ENCODE assay signal across 23 cellular contexts in genomic region chr14:90643982-90644510, GRCh38.
DNase-seq lines count a peak whose midpoint lies in the region; ATAC-seq, FAIRE-seq and TF ChIP-seq lines count a peak whose summit lies in the region.
"Had no signal": no experiment of that assay in that cellular context is flagged by ENCODE, and none has a peak within 500 bp of the region (broad histone marks: within the 10 kb centered on the region; RNA-seq: fewer than 3 reads in every experiment).

No MANE protein-coding gene starts in this region.

- H2AK5ac ChIP-seq in IMR-90 (ENCODE audit: low read depth, low read length): no peak overlapping the region; the same call in 1 of the 2 replicates
- H2AK5ac ChIP-seq in H1 (ENCODE audit: low read depth, low read length): peak overlapping the region; percentile 69; the same call in 1 of the 2 replicates

- in situ Hi-C loops in IMR-90 (cut with MboI; ENCODE audit: low sequenced_read_pairs): no loop called here

- TF ChIP-seq RAD21 in IMR-90 (IDR thresholded peaks at IDR 0.05; ENCODE audit: low read length): no peak
- TF ChIP-seq RAD21 in H1 (IDR thresholded peaks at IDR 0.05 in 1 of 2, conservative IDR thresholded peaks at IDR 0.05 in 1 of 2; ENCODE audit: low read depth in 2 of 2, low read length in 2 of 2): no peak

- dilution Hi-C loops in IMR-90 (cut with HindIII; ENCODE audit: low sequenced_read_pairs, unreplicated experiment): no loop called here

- intact Hi-C loops in IMR-90 (cut with micrococcal nuclease): no loop called here

- no peak overlapping the region for H4K8ac ChIP-seq in IMR-90 (ENCODE audit: low read depth in 2 of 2, low read length in 2 of 2)
- no peak overlapping the region for H4K8ac ChIP-seq in H1 (ENCODE audit: extremely low read depth, insufficient read depth, low read length)

- H3K4me3 Mint-ChIP-seq in neural crest cell: no peak overlapping the region
- H3K4me3 Mint-ChIP-seq: activated CD4-positive, alpha-beta T cell treated with anti-CD3 and anti-CD28 coated beads for 36 hours; activated naive CD4-positive, alpha-beta T cell treated with anti-CD3 and anti-CD28 coated beads, Interleukin-2, amount 50 U/mL, for 24 hours; naive thymus-derived CD4-positive, alpha-beta T cell had no signal

- H2AFZ ChIP-seq in IMR-90 (replicated peaks; ENCODE audit: low read length, poor library complexity) (no peak overlapping the region), H1 (ENCODE audit: low read length) (no peak overlapping the region)

- H2BK5ac ChIP-seq in IMR-90 (ENCODE audit: low read depth, low read length, poor library complexity, severe bottlenecking) (no peak overlapping the region), H1 (ENCODE audit: low read depth, low read length) (peak overlapping the region; percentile 55; the same call in 1 of the 2 replicates)

- H2BK120ac ChIP-seq in IMR-90 (ENCODE audit: low read depth, low read length): no peak overlapping the region
- no peak overlapping the region for H2BK120ac ChIP-seq in H1 (replicated peaks; ENCODE audit: low read depth, low read length)

- H3K27me3 Mint-ChIP-seq in neural crest cell (ENCODE audit: low read depth): no peaks in the 10 kb centered on the region
- H3K27me3 Mint-ChIP-seq: activated CD4-positive, alpha-beta T cell treated with anti-CD3 and anti-CD28 coated beads for 36 hours; activated naive CD4-positive, alpha-beta T cell treated with anti-CD3 and anti-CD28 coated beads, Interleukin-2, amount 50 U/mL, for 24 hours; naive thymus-derived CD4-positive, alpha-beta T cell had no signal

- H2BK12ac ChIP-seq in H1 (ENCODE audit: low read depth, low read length): peak overlapping the region; percentile 98

- no peak for TF ChIP-seq POLR2A in IMR-90 (IDR thresholded peaks at IDR 0.05; ENCODE audit: low read depth, low read length)
- no peak for TF ChIP-seq POLR2A in H1 (IDR thresholded peaks at IDR 0.05; ENCODE audit: control extremely low read depth in 1 of 2, low read depth in 2 of 2, low read length in 2 of 2)
- TF ChIP-seq POLR2A in Peyer's patch (IDR thresholded peaks at IDR 0.05): no peak

- no peaks in the 10 kb centered on the region for H3K79me2 ChIP-seq in H1 (ENCODE audit: control insufficient read depth in 1 of 2, insufficient read depth in 2 of 2, low read length in 2 of 2)

- H3K4me2 ChIP-seq in IMR-90 (ENCODE audit: low read depth, low read length) (no peak overlapping the region), H1 (ENCODE audit: insufficient read depth in 1 of 2, low read depth in 2 of 2, low read length in 2 of 2) (no peak overlapping the region)

- DNase-seq in IMR-90 (no peak), H1 (ENCODE audit: low read depth in 1 of 2, low spot score in 2 of 2) (no peak), neural crest cell (ENCODE audit: low read depth, low spot score) (no peak), Peyer's patch (no peak), C1 segment of cervical spinal cord (lab: John Stamatoyannopoulos, UW) (no peak), superior temporal gyrus (ENCODE audit: extremely low spot score) (no peak)
- DNase-seq: activated CD4-positive, alpha-beta T cell treated with anti-CD3 and anti-CD28 coated beads for 36 hours; activated CD8-positive, alpha-beta memory T cell treated with anti-CD3 and anti-CD28 coated beads for 24 hours; activated T-cell treated with anti-CD3 and anti-CD28 coated beads for 4 hours; amniotic stem cell; brain microvascular endothelial cell; cerebellar nuclear complex; naive thymus-derived CD4-positive, alpha-beta T cell; NCI-H1048; NCI-H748 treated with DMSO at 0.1 percent for 48 hours; SHP77; spleen; stimulated activated CD4-positive, alpha-beta T cell treated with anti-CD3 and anti-CD28 coated beads, Interleukin-2, amount 100 ng/mL, for 24 hours; stimulated activated naive CD8-positive, alpha-beta T cell treated with anti-CD3 and anti-CD28 coated beads, Interleukin-15, Interleukin-2, amounts not matched to agents 100 U/mL and 50 U/mL, for 24 hours; T-helper 2 cell had no signal

- peaks cover 58% of the 10 kb centered on the region for H3K4me1 Mint-ChIP-seq in neural crest cell
- H3K4me1 Mint-ChIP-seq: activated CD4-positive, alpha-beta T cell treated with anti-CD3 and anti-CD28 coated beads for 36 hours; activated naive CD4-positive, alpha-beta T cell treated with anti-CD3 and anti-CD28 coated beads, Interleukin-2, amount 50 U/mL, for 24 hours had no signal

- H3K9me1 ChIP-seq in IMR-90 (ENCODE audit: insufficient read depth, low read length): peaks cover 26% of the 10 kb centered on the region

- H3K36me3 Mint-ChIP-seq in neural crest cell (ENCODE audit: low read depth): peaks cover 8% of the 10 kb centered on the region
- H3K36me3 Mint-ChIP-seq: activated naive CD4-positive, alpha-beta T cell treated with anti-CD3 and anti-CD28 coated beads, Interleukin-2, amount 50 U/mL, for 24 hours; naive thymus-derived CD4-positive, alpha-beta T cell had no signal

- H2BK20ac ChIP-seq in IMR-90 (ENCODE audit: low read depth, low read length): no peak overlapping the region
- H2BK20ac ChIP-seq in H1 (ENCODE audit: low read length): 0 out of 2 replicates have a peak overlapping the region, but pooled peaks have one; percentile 57

- H4K91ac ChIP-seq in IMR-90 (ENCODE audit: insufficient read depth, low read depth, low read length): no peak overlapping the region
- peak overlapping the region; percentile 87 for H4K91ac ChIP-seq in H1 (replicated peaks; ENCODE audit: insufficient read length, low read length)

- CTCF ChIA-PET in IMR-90 (lab: Yijun Ruan, JAX): no interaction called here
- CTCF ChIA-PET in H1 (lab: Charles Lee; ENCODE audit: partially characterized antibody): interaction anchor here (0.6 to 1.8 kb wide), 3 partner anchors 9 to 335 kb away, joined by 4 to 5 read pairs (median 5); no protein-coding TSS in a partner anchor

- peak overlapping the region; percentile 18; the same call in 1 of the 2 replicates for H3K18ac ChIP-seq in IMR-90 (ENCODE audit: low read depth, low read length)
- H3K18ac ChIP-seq in H1 (ENCODE audit: extremely low read depth, low read length): peak overlapping the region; percentile 63; the same call in 1 of the 2 replicates

- H3K4me3 ChIP-seq in IMR-90 (ENCODE audit: insufficient read depth, low read depth, low read length) (no peak overlapping the region), H1 (ENCODE audit: extremely low read depth in 1 of 4, insufficient read depth in 2 of 4, low read depth in 3 of 4, low read length in 4 of 4) (no peak overlapping the region), stomach smooth muscle (ENCODE audit: low read length in 2 of 2) (no peak overlapping the region), Peyer's patch (no peak overlapping the region)
- H3K4me3 ChIP-seq: spleen, vagina had no signal

- H3K4me1 ChIP-seq in IMR-90 (ENCODE audit: control insufficient read depth, insufficient read depth, low read length) (peaks cover 18% of the 10 kb centered on the region), H1 (replicated peaks in 1 of 4; ENCODE audit: control insufficient read depth in 3 of 4, insufficient read depth in 4 of 4, low read length in 3 of 4) (peaks cover 13 to 34% (median 23%) of the 10 kb centered on the region in 4 experiments), stomach smooth muscle (ENCODE audit: control insufficient read depth, insufficient read depth, low read length) (peaks cover 50% of the 10 kb centered on the region), Peyer's patch (no peaks in the 10 kb centered on the region)

- H3K79me1 ChIP-seq in IMR-90 (ENCODE audit: low read depth in 1 of 2, low read length in 2 of 2): no peaks in the 10 kb centered on the region
- H3K79me1 ChIP-seq in H1 (ENCODE audit: low read depth, low read length): no peaks in the 10 kb centered on the region

- ATAC-seq in IMR-90 (ENCODE audit: low read depth): no peak
- ATAC-seq: activated CD4-positive, alpha-beta T cell treated with anti-CD3 and anti-CD28 coated beads for 36 hours; naive thymus-derived CD4-positive, alpha-beta T cell; stimulated activated naive CD8-positive, alpha-beta T cell treated with anti-CD3 and anti-CD28 coated beads, Interleukin-15, Interleukin-2, amounts not matched to agents 100 U/mL and 50 U/mL, for 24 hours had no signal

- peaks cover 9% of the 10 kb centered on the region for H3K36me3 ChIP-seq in IMR-90 (ENCODE audit: control insufficient read depth, insufficient read depth, low read length)
- no peaks in the 10 kb centered on the region for H3K36me3 ChIP-seq in H1 (ENCODE audit: control insufficient read depth in 2 of 4, insufficient read depth in 4 of 4, low read length in 3 of 4)
- peaks cover 0 to 11% of the 10 kb centered on the region in 2 donors for H3K36me3 ChIP-seq in stomach smooth muscle (ENCODE audit: control insufficient read depth in 2 of 2, insufficient read depth in 2 of 2, low read length in 2 of 2)
- H3K36me3 ChIP-seq in Peyer's patch: no peaks in the 10 kb centered on the region
- H3K36me3 ChIP-seq: brain microvascular endothelial cell had no signal

- H3K9me3 ChIP-seq in IMR-90 (ENCODE audit: control insufficient read depth, insufficient read depth, low read length): no peaks in the 10 kb centered on the region
- no peaks in the 10 kb centered on the region for H3K9me3 ChIP-seq in H1 (ENCODE audit: insufficient read depth in 2 of 2, low read depth in 1 of 2, low read length in 1 of 2)
- H3K9me3 ChIP-seq in stomach smooth muscle (ENCODE audit: control insufficient read depth in 2 of 2, low read length in 2 of 2): no peaks in the 10 kb centered on the region
- no peaks in the 10 kb centered on the region for H3K9me3 ChIP-seq in Peyer's patch
- H3K9me3 ChIP-seq: spleen, vagina had no signal

- no peak overlapping the region for H2AK9ac ChIP-seq in IMR-90 (replicated peaks; ENCODE audit: low read depth, low read length, poor library complexity)

- H2BK15ac ChIP-seq in IMR-90 (ENCODE audit: low read depth, low read length) (no peak overlapping the region), H1 (ENCODE audit: low read length) (no peak overlapping the region)

- H3K4ac ChIP-seq in IMR-90 (ENCODE audit: low read depth, low read length) (no peak overlapping the region), H1 (replicated peaks; ENCODE audit: insufficient read length, low read depth, low read length) (no peak overlapping the region)

- H3K27me3 ChIP-seq in IMR-90 (ENCODE audit: control insufficient read depth, insufficient read depth, low read length) (no peaks in the 10 kb centered on the region), H1 (replicated peaks in 1 of 4; ENCODE audit: control insufficient read depth in 3 of 4, extremely low read depth in 1 of 4, insufficient read depth in 3 of 4, low read length in 3 of 4) (no peaks in the 10 kb centered on the region), stomach smooth muscle (ENCODE audit: control insufficient read depth in 1 of 2, insufficient read depth in 2 of 2, low read length in 2 of 2) (no peaks in the 10 kb centered on the region), Peyer's patch (no peaks in the 10 kb centered on the region)
- H3K27me3 ChIP-seq: brain microvascular endothelial cell, spleen, vagina had no signal

- 100% methylated on average over 2 of the region's 9 CpGs; no CpG with 5 or more reads in 1 of the 2 experiments for WGBS in IMR-90 (ENCODE audit: extremely low coverage in 2 of 2, insufficient read length in 1 of 2), 2 experiments
- WGBS in H1 (ENCODE audit: extremely low coverage in 1 of 2, insufficient coverage in 1 of 2, insufficient read length in 1 of 2, insufficient replicate concordance in 2 of 2, low coverage in 1 of 2, low lambda C conversion rate in 2 of 2, missing lambda C conversion rate in 1 of 2), 2 experiments: 77% methylated on average over 9 of the region's 9 CpGs; no CpG with 5 or more reads in 1 of the 2 experiments

- no peak overlapping the region for H4K5ac ChIP-seq in IMR-90 (ENCODE audit: low read depth, low read length)
- H4K5ac ChIP-seq in H1 (ENCODE audit: insufficient read length, low read depth, low read length): peak overlapping the region; percentile 47

- no peak overlapping the region for H3K9ac ChIP-seq in IMR-90 (ENCODE audit: low read depth, low read length)
- H3K9ac ChIP-seq in H1 (replicated peaks in 1 of 4; ENCODE audit: extremely low read depth in 1 of 4, low read depth in 3 of 4, low read length in 3 of 4): no peak overlapping the region
- peak overlapping the region; percentile 30 to 32 for H3K9ac ChIP-seq in stomach smooth muscle (ENCODE audit: low read length in 2 of 2)

- H3K14ac ChIP-seq in IMR-90 (replicated peaks; ENCODE audit: low read depth, low read length) (no peak overlapping the region), H1 (ENCODE audit: insufficient read length) (no peak overlapping the region)

- no TSS peak for BruUV-seq in IMR-90 (replicated peaks; lab: Mats Ljungman, UMichigan)

- H3K27ac Mint-ChIP-seq in neural crest cell (ENCODE audit: unreplicated experiment): peak overlapping the region; percentile 90
- H3K27ac Mint-ChIP-seq: activated CD4-positive, alpha-beta T cell treated with anti-CD3 and anti-CD28 coated beads for 36 hours; activated naive CD4-positive, alpha-beta T cell treated with anti-CD3 and anti-CD28 coated beads, Interleukin-2, amount 50 U/mL, for 24 hours had no signal

- H3K23me2 ChIP-seq in H1 (ENCODE audit: low read depth, low read length): peaks cover 4% of the 10 kb centered on the region; the same call in 1 of the 2 replicates

- TF ChIP-seq CTCF in IMR-90 (conservative IDR thresholded peaks at IDR 0.05; ENCODE audit: low read depth, low read length) (no peak), H1 (IDR thresholded peaks at IDR 0.05; ENCODE audit: control extremely low read depth in 1 of 3, insufficient read depth in 1 of 3, low read depth in 1 of 3, low read length in 3 of 3) (no peak), neural crest cell (conservative IDR thresholded peaks at IDR 0.05) (no peak), Peyer's patch (IDR thresholded peaks at IDR 0.05) (no peak)

- no peak for TF ChIP-seq EP300 in H1 (IDR thresholded peaks at IDR 0.05; ENCODE audit: borderline replicate concordance in 1 of 2, low read depth in 2 of 2, low read length in 2 of 2)

- H4K20me1 ChIP-seq in IMR-90 (ENCODE audit: insufficient read depth, low read length): peaks cover 3% of the 10 kb centered on the region; the same call in 1 of the 2 replicates
- no peaks in the 10 kb centered on the region for H4K20me1 ChIP-seq in H1 (replicated peaks in 1 of 2; ENCODE audit: control insufficient read depth in 1 of 2, insufficient read depth in 2 of 2, low read length in 2 of 2)

- H3K23ac ChIP-seq in IMR-90 (ENCODE audit: low read depth, low read length) (no peak overlapping the region), H1 (ENCODE audit: insufficient read length) (no peak overlapping the region)

- H3K56ac ChIP-seq in IMR-90 (ENCODE audit: extremely low read depth, insufficient read depth, low read length): no peak overlapping the region
- H3K56ac ChIP-seq in H1 (replicated peaks; ENCODE audit: insufficient read length, low read depth, low read length): no peak overlapping the region

- no peak for FAIRE-seq in H1 (lab: Jason Lieb, UNC)

- POLR2A ChIA-PET in IMR-90 (lab: Charles Lee; ENCODE audit: unreplicated experiment): no interaction called here
- POLR2A ChIA-PET in H1 (lab: Charles Lee; ENCODE audit: partially characterized antibody): no interaction called here

- no peak overlapping the region for H3K27ac ChIP-seq in IMR-90 (ENCODE audit: insufficient read depth, low read length)
- H3K27ac ChIP-seq in H1 (ENCODE audit: low read depth, low read length): no peak overlapping the region
- H3K27ac ChIP-seq in stomach smooth muscle (ENCODE audit: low read length): peak overlapping the region; percentile 86
- peak overlapping the region in 1 of 4 donors; percentile 57 for H3K27ac ChIP-seq in Peyer's patch
- H3K27ac ChIP-seq: brain microvascular endothelial cell, vagina had no signal

- no peaks in the 10 kb centered on the region for H3K9me3 Mint-ChIP-seq in neural crest cell
- H3K9me3 Mint-ChIP-seq: activated naive CD4-positive, alpha-beta T cell treated with anti-CD3 and anti-CD28 coated beads, Interleukin-2, amount 50 U/mL, for 24 hours; naive thymus-derived CD4-positive, alpha-beta T cell had no signal

Comparison
In these comparisons a context has a peak if more than half of its experiments do, and no peak if none do; other contexts are left out.
1. H3K9ac ChIP-seq: peak in stomach smooth muscle (2 of 2); none in IMR-90 (single experiment) and H1 (0 of 4).